Comparison of ENCODE assay signal across 36 cellular contexts in the genomic region with DNA sequence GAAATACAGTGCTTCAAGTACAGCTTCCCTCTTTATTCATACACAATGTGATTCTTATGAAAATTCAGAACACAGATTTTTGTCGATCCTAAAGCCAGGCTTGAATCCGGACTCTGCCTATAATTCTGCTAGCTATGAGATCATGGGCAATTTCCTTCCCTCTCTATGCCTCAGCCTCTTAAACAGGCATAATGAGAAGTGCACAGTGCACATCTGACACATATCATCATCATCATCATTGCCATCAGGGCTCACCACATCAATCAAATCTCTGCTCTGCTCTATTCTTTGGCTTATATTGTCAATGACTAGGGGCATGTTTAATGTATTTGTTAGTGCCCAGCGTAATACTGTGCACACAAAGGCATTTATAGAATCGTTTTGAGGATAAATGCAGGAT.
"Had no signal": no experiment of that assay in that cellular context is flagged by ENCODE, and none has a peak within 500 bp of the region (broad histone marks: within the 10 kb centered on the region; RNA-seq: fewer than 3 reads in every experiment).

No MANE protein-coding gene starts in this region.

- H3K4me3 Mint-ChIP-seq: activated CD4-positive, alpha-beta memory T cell treated with anti-CD3 and anti-CD28 coated beads, Interleukin-2, amount 10 ng/mL, durations not matched to agents 7 days and 5 days; activated CD4-positive, alpha-beta T cell treated with anti-CD3 and anti-CD28 coated beads, Interleukin-2, amount 10 ng/mL, durations not matched to agents 7 days and 5 days; activated CD8-positive, alpha-beta memory T cell treated with anti-CD3 and anti-CD28 coated beads, Interleukin-2, amount 10 ng/mL, durations not matched to agents 7 days and 5 days; activated CD8-positive, alpha-beta T cell treated with anti-CD3 and anti-CD28 coated beads, Interleukin-2, amount 10 ng/mL, durations not matched to agents 7 days and 5 days; activated naive CD4-positive, alpha-beta T cell treated with anti-CD3 and anti-CD28 coated beads, Interleukin-2, amount 10 ng/mL, durations not matched to agents 7 days and 5 days; activated naive CD4-positive, alpha-beta T cell treated with anti-CD3 and anti-CD28 coated beads, Interleukin-2, amount 50 U/mL, for 24 hours; activated naive CD8-positive, alpha-beta T cell; activated naive CD8-positive, alpha-beta T cell treated with anti-CD3 and anti-CD28 coated beads, Interleukin-2, amount 10 ng/mL, durations not matched to agents 7 days and 5 days; activated naive CD8-positive, alpha-beta T cell treated with anti-CD3 and anti-CD28 coated beads, Interleukin-2, amount 50 U/mL, for 24 hours; activated T-cell treated with anti-CD3 and anti-CD28 coated beads, Interleukin-2, amount 50 U/mL, for 24 hours; brain; central memory CD8-positive, alpha-beta T cell; T-helper 1 cell treated with Interleukin-12 subunit alpha and Interleukin-12 subunit beta and Interleukin-4 antibody, amounts not matched to agents 30 μg/mL and 1 μg/mL, for 36 hours; T-helper 2 cell treated with Interferon-gamma antibody and Interleukin-4, amounts not matched to agents 5 μg/mL and 100 μg/mL, for 36 hours; WTC11 had no signal

- H3K4me1 Mint-ChIP-seq: activated CD4-positive, alpha-beta memory T cell treated with anti-CD3 and anti-CD28 coated beads, Interleukin-2, amount 10 ng/mL, durations not matched to agents 7 days and 5 days; activated naive CD8-positive, alpha-beta T cell treated with anti-CD3 and anti-CD28 coated beads, Interleukin-2, amount 50 U/mL, for 24 hours; central memory CD8-positive, alpha-beta T cell had no signal

- H3K27me3 ChIP-seq: ascending aorta, cardiac muscle cell had no signal

- DNase-seq: activated CD4-positive, alpha-beta memory T cell treated with anti-CD3 and anti-CD28 coated beads, Interleukin-2, amount 10 ng/mL, durations not matched to agents 7 days and 5 days; activated CD4-positive, alpha-beta T cell treated with anti-CD3 and anti-CD28 coated beads for 1 hour; activated CD4-positive, alpha-beta T cell treated with anti-CD3 and anti-CD28 coated beads for 4 hours; activated CD4-positive, alpha-beta T cell treated with anti-CD3 and anti-CD28 coated beads, Interleukin-2, amount 10 ng/mL, durations not matched to agents 7 days and 5 days; activated CD4-positive, alpha-beta T cell treated with anti-CD3 and anti-CD28 coated beads, Interleukin-2, amount 50 U/mL, for 48 hours; activated CD4-positive, CD25-positive, alpha-beta regulatory T cell; activated CD8-positive, alpha-beta memory T cell treated with anti-CD3 and anti-CD28 coated beads for 24 hours; activated CD8-positive, alpha-beta memory T cell treated with anti-CD3 and anti-CD28 coated beads, Interleukin-2, amount 10 ng/mL, durations not matched to agents 7 days and 5 days; activated CD8-positive, alpha-beta memory T cell treated with anti-CD3 and anti-CD28 coated beads, Interleukin-2, amount 50 U/mL, for 48 hours; activated CD8-positive, alpha-beta T cell treated with anti-CD3 and anti-CD28 coated beads, Interleukin-2, amount 10 ng/mL, durations not matched to agents 7 days and 5 days; activated effector memory CD4-positive, alpha-beta T cell treated with Interleukin-2 at 50 U/mL for 16 hours; activated gamma-delta T cell; activated naive CD4-positive, alpha-beta T cell treated with anti-CD3 and anti-CD28 coated beads, Interleukin-2, amount 10 ng/mL, durations not matched to agents 7 days and 5 days; activated naive CD4-positive, alpha-beta T cell treated with Interleukin-2 at 50 U/mL for 16 hours; activated naive CD8-positive, alpha-beta T cell treated with anti-CD3 and anti-CD28 coated beads, Interleukin-2, amount 10 ng/mL, durations not matched to agents 7 days and 5 days; activated naive CD8-positive, alpha-beta T cell treated with anti-CD3 and anti-CD28 coated beads, Interleukin-2, amount 50 U/mL, for 24 hours; activated T-cell treated with anti-CD3 and anti-CD28 coated beads, Interleukin-2, amount 50 U/mL, for 24 hours; activated T-cell treated with anti-CD3 and anti-CD28 coated beads, Interleukin-2, amount 50 U/mL, for 48 hours; amygdala; anterior cingulate cortex; caudate nucleus; cerebellar nuclear complex; T-helper 1 cell; T-helper 2 cell; T-helper 9 cell; WERI-Rb-1 had no signal

- H3K27me3 Mint-ChIP-seq: activated CD4-positive, alpha-beta memory T cell treated with anti-CD3 and anti-CD28 coated beads, Interleukin-2, amount 10 ng/mL, durations not matched to agents 7 days and 5 days; activated CD4-positive, alpha-beta T cell treated with anti-CD3 and anti-CD28 coated beads, Interleukin-2, amount 10 ng/mL, durations not matched to agents 7 days and 5 days; activated CD8-positive, alpha-beta memory T cell treated with anti-CD3 and anti-CD28 coated beads, Interleukin-2, amount 10 ng/mL, durations not matched to agents 7 days and 5 days; activated naive CD4-positive, alpha-beta T cell treated with anti-CD3 and anti-CD28 coated beads, Interleukin-2, amount 10 ng/mL, durations not matched to agents 7 days and 5 days; activated naive CD4-positive, alpha-beta T cell treated with anti-CD3 and anti-CD28 coated beads, Interleukin-2, amount 50 U/mL, for 24 hours; activated naive CD8-positive, alpha-beta T cell; activated naive CD8-positive, alpha-beta T cell treated with anti-CD3 and anti-CD28 coated beads, Interleukin-2, amount 10 ng/mL, durations not matched to agents 7 days and 5 days; activated naive CD8-positive, alpha-beta T cell treated with anti-CD3 and anti-CD28 coated beads, Interleukin-2, amount 50 U/mL, for 24 hours; activated T-cell treated with anti-CD3 and anti-CD28 coated beads, Interleukin-2, amount 50 U/mL, for 24 hours; central memory CD8-positive, alpha-beta T cell had no signal

- H3K9me3 Mint-ChIP-seq: activated CD4-positive, alpha-beta memory T cell treated with anti-CD3 and anti-CD28 coated beads, Interleukin-2, amount 10 ng/mL, durations not matched to agents 7 days and 5 days; activated naive CD4-positive, alpha-beta T cell treated with anti-CD3 and anti-CD28 coated beads, Interleukin-2, amount 10 ng/mL, durations not matched to agents 7 days and 5 days; activated naive CD4-positive, alpha-beta T cell treated with anti-CD3 and anti-CD28 coated beads, Interleukin-2, amount 50 U/mL, for 24 hours; activated naive CD8-positive, alpha-beta T cell treated with anti-CD3 and anti-CD28 coated beads, Interleukin-2, amount 50 U/mL, for 24 hours; activated T-helper 2 cell treated with anti-CD3 and anti-CD28 coated beads, Interferon-gamma antibody, Interleukin-2, Interleukin-4, amounts not matched to agents 10 μg/mL and 5 μg/mL and 100 μg/mL, durations not matched to agents 14 hours and 24 hours and 36 hours; brain; central memory CD8-positive, alpha-beta T cell; T-helper 1 cell treated with Interleukin-12 subunit alpha and Interleukin-12 subunit beta and Interleukin-4 antibody, amounts not matched to agents 30 μg/mL and 1 μg/mL, for 36 hours; T-helper 2 cell treated with Interferon-gamma antibody and Interleukin-4, amounts not matched to agents 5 μg/mL and 100 μg/mL, for 36 hours; WTC11 had no signal

- H3K27ac Mint-ChIP-seq: activated CD4-positive, alpha-beta memory T cell treated with anti-CD3 and anti-CD28 coated beads, Interleukin-2, amount 10 ng/mL, durations not matched to agents 7 days and 5 days; activated CD4-positive, alpha-beta T cell treated with anti-CD3 and anti-CD28 coated beads, Interleukin-2, amount 10 ng/mL, durations not matched to agents 7 days and 5 days; activated CD8-positive, alpha-beta memory T cell treated with anti-CD3 and anti-CD28 coated beads, Interleukin-2, amount 10 ng/mL, durations not matched to agents 7 days and 5 days; activated CD8-positive, alpha-beta T cell treated with anti-CD3 and anti-CD28 coated beads, Interleukin-2, amount 10 ng/mL, durations not matched to agents 7 days and 5 days; activated naive CD4-positive, alpha-beta T cell treated with anti-CD3 and anti-CD28 coated beads, Interleukin-2, amount 10 ng/mL, durations not matched to agents 7 days and 5 days; activated naive CD4-positive, alpha-beta T cell treated with anti-CD3 and anti-CD28 coated beads, Interleukin-2, amount 50 U/mL, for 24 hours; activated naive CD8-positive, alpha-beta T cell; activated naive CD8-positive, alpha-beta T cell treated with anti-CD3 and anti-CD28 coated beads, Interleukin-2, amount 10 ng/mL, durations not matched to agents 7 days and 5 days; activated naive CD8-positive, alpha-beta T cell treated with anti-CD3 and anti-CD28 coated beads, Interleukin-2, amount 50 U/mL, for 24 hours; activated T-cell treated with anti-CD3 and anti-CD28 coated beads, Interleukin-2, amount 50 U/mL, for 24 hours; activated T-helper 2 cell treated with anti-CD3 and anti-CD28 coated beads, Interferon-gamma antibody, Interleukin-2, Interleukin-4, amounts not matched to agents 10 μg/mL and 5 μg/mL and 100 μg/mL, durations not matched to agents 14 hours and 24 hours and 36 hours; brain; T-helper 1 cell treated with Interleukin-12 subunit alpha and Interleukin-12 subunit beta and Interleukin-4 antibody, amounts not matched to agents 30 μg/mL and 1 μg/mL, for 36 hours; T-helper 2 cell treated with Interferon-gamma antibody and Interleukin-4, amounts not matched to agents 5 μg/mL and 100 μg/mL, for 36 hours; WTC11 had no signal

- H3K27ac ChIP-seq: ascending aorta, cardiac muscle cell, WERI-Rb-1 had no signal

- H3K36me3 Mint-ChIP-seq: activated CD8-positive, alpha-beta memory T cell treated with anti-CD3 and anti-CD28 coated beads, Interleukin-2, amount 10 ng/mL, durations not matched to agents 7 days and 5 days; activated naive CD4-positive, alpha-beta T cell treated with anti-CD3 and anti-CD28 coated beads, Interleukin-2, amount 10 ng/mL, durations not matched to agents 7 days and 5 days; brain; WTC11 had no signal

- H3K4me1 ChIP-seq: ascending aorta had no signal

- ATAC-seq: activated CD8-positive, alpha-beta memory T cell treated with anti-CD3 and anti-CD28 coated beads, Interleukin-2, amount 10 ng/mL, durations not matched to agents 7 days and 5 days; activated CD8-positive, alpha-beta T cell treated with anti-CD3 and anti-CD28 coated beads, Interleukin-2, amount 10 ng/mL, durations not matched to agents 7 days and 5 days; activated naive CD8-positive, alpha-beta T cell treated with anti-CD3 and anti-CD28 coated beads, Interleukin-2, amount 50 U/mL, for 24 hours; WTC11 had no signal
